In genomic region chr11:10550503-10550902, GRCh38 we compare ENCODE assay signal across 1 cellular context.
A peak's percentile ranks its signal among the peaks of the same experiment; 100 is the strongest.
TF ChIP-seq lines count a peak whose summit lies in the region.

No MANE protein-coding gene starts in this region.

TF ChIP-seq in HCT116, 20 proteins besides CTCF, POLR2A, EP300 and RAD21:
- no peak for TF ChIP-seq POLR2AphosphoS5 (IDR thresholded peaks at IDR 0.05; ENCODE audit: low read depth, low read length)
- no peak for TF ChIP-seq MAX (IDR thresholded peaks at IDR 0.05)
- no peak for TF ChIP-seq TCF7L2 (IDR thresholded peaks at IDR 0.05; ENCODE audit: borderline replicate concordance, extremely low read depth, insufficient read depth, insufficient read length)
- TF ChIP-seq ATF3 (IDR thresholded peaks at IDR 0.05), result no peak
- no peak for TF ChIP-seq ZBTB33 (IDR thresholded peaks at IDR 0.05; ENCODE audit: extremely low read depth, insufficient replicate concordance, low read length)
- no peak for TF ChIP-seq SRF (IDR thresholded peaks at IDR 0.05; ENCODE audit: low read depth)
- no peak for TF ChIP-seq YY1 (IDR thresholded peaks at IDR 0.05; ENCODE audit: extremely low read depth, insufficient replicate concordance, low read depth, low read length)
- peak; percentile 33; the same call in 1 of the 2 replicates for TF ChIP-seq JUND (IDR thresholded peaks at IDR 0.05)
- TF ChIP-seq EZH2 (IDR thresholded peaks at IDR 0.05), result no peak
- no peak for TF ChIP-seq ZNF274 (IDR thresholded peaks at IDR 0.05; ENCODE audit: low read depth, low read length)
- TF ChIP-seq SIN3A (IDR thresholded peaks at IDR 0.05; ENCODE audit: low read depth), result no peak
- TF ChIP-seq FOSL1 (IDR thresholded peaks at IDR 0.05; ENCODE audit: low read depth), result peak; percentile 65
- TF ChIP-seq EGR1 (IDR thresholded peaks at IDR 0.05; ENCODE audit: low read depth), result no peak
- peak; percentile 25; the same call in 1 of the 2 replicates for TF ChIP-seq SP1 (IDR thresholded peaks at IDR 0.05; ENCODE audit: low read depth)
- no peak; the same call in 1 of the 2 replicates for TF ChIP-seq CEBPB (IDR thresholded peaks at IDR 0.05; ENCODE audit: low read depth)
- TF ChIP-seq EZH2phosphoT487 (IDR thresholded peaks at IDR 0.05; ENCODE audit: borderline replicate concordance), result no peak
- no peak for TF ChIP-seq ELF1 (IDR thresholded peaks at IDR 0.05; ENCODE audit: borderline replicate concordance, low read depth)
